8 cellular contexts compared by ENCODE assay signal in the genomic region with DNA sequence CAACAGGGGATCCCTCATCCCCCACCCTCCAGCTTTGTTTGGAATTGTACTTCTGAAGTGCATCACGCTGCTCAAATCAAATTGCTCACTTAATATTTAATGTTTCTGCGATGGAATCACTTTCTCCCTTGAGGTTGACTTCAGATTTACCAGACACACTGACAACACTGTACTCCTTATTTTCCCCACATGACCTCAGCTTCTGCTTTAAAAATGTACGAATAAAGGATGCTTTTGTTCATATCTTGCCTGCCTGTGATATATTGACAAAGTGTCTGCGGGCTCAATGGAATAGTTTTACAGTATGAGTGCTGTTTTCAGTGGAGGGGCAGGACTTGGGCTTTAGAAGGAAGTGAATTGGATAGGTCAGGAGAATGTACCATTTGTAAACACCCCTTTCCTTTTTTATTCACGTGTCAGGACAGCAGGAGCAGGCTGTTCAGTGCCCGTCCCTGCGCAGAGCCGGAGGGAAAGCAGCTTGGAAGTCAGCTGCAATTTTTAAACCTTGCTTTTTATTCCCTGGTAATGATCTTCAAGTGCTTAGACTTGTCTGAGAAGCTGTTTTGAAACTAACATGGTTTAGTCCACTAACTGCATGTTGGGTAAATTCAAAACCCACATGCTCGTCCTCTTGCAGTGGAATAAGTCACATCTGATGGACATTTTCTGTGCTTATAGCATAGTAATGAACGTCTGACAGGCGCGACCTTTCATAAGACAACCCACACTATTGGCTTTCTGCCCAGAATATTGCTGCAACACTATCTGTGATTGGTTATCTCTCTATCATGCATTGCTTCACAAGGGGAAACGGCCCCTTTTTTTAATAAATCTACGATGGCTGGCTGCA. TPM values are rescaled to one million over a fixed set of nuclear protein-coding genes. Genes with fewer than 3 reads are reported as not detected.
DNase-seq lines count a peak whose midpoint lies in the region; ATAC-seq and TF ChIP-seq lines count a peak whose summit lies in the region.

No MANE protein-coding gene starts in this region.

- H3K27me3 Mint-ChIP-seq in naive thymus-derived CD4-positive, alpha-beta T cell, result no peaks in the 10 kb centered on the region

- POLR2A ChIA-PET in naive thymus-derived CD4-positive, alpha-beta T cell (lab: Charles Lee), result interaction anchor here (0.8 to 3.8 kb wide), 6 partner anchors 14 to 111 kb away, joined by 3 to 17 read pairs (median 4); no protein-coding TSS in a partner anchor

- H3K9me3 ChIP-seq in BE2C (no peaks in the 10 kb centered on the region), esophagus muscularis mucosa (no peaks in the 10 kb centered on the region), upper lobe of left lung (no peaks in the 10 kb centered on the region)
- no peaks in the 10 kb centered on the region for H3K9me3 ChIP-seq in naive thymus-derived CD4-positive, alpha-beta T cell (ENCODE audit: control insufficient read depth in 2 of 3, low read length in 3 of 3)

- H3K36me3 ChIP-seq in BE2C (peaks cover 4% of the 10 kb centered on the region; the same call in 1 of the 2 replicates), esophagus muscularis mucosa (peaks cover 0 to 5% (median 0%) of the 10 kb centered on the region in 4 donors), upper lobe of left lung (peaks cover 0 to 16% (median 0%) of the 10 kb centered on the region in 4 donors)
- H3K36me3 ChIP-seq in naive thymus-derived CD4-positive, alpha-beta T cell (ENCODE audit: control insufficient read depth in 2 of 3, insufficient read depth in 3 of 3, low read length in 3 of 3), result peaks cover 3 to 16% (median 10%) of the 10 kb centered on the region in 3 experiments

- no peak for TF ChIP-seq CTCF in BE2C (IDR thresholded peaks at IDR 0.05; ENCODE audit: low read depth, low read length)
- no peak for TF ChIP-seq CTCF in esophagus muscularis mucosa (IDR thresholded peaks at IDR 0.05)
- TF ChIP-seq CTCF in upper lobe of left lung (IDR thresholded peaks at IDR 0.05), result no peak

- intact Hi-C loops in esophagus muscularis mucosa (cut with DNase I), result no loop called here
- intact Hi-C loops in naive thymus-derived CD4-positive, alpha-beta T cell (cut with micrococcal nuclease), result loop anchor here (1.0 to 5.0 kb wide), 6 partner anchors 7 to 226 kb away; partner anchors contain the start of gene MBNL1 (in 1 of the 2)

- H3K4me3 ChIP-seq in BE2C (ENCODE audit: low read depth, low read length) (peak overlapping the region; percentile 59), esophagus muscularis mucosa (peak overlapping the region; percentile 43 to 60 (median 52)), upper lobe of left lung (peak overlapping the region in 3 of 4 donors; percentile 18 to 44 (median 30))
- H3K4me3 ChIP-seq in naive thymus-derived CD4-positive, alpha-beta T cell (ENCODE audit: low read length), result peak overlapping the region; percentile 45

- peaks cover 55 to 95% (median 82%) of the 10 kb centered on the region in 7 donors for H3K4me1 Mint-ChIP-seq in naive thymus-derived CD4-positive, alpha-beta T cell

- ATAC-seq in GM18909 (IDR thresholded peaks at IDR 0.05; ENCODE audit: poor library complexity, unreplicated experiment) (peak; percentile 72), HG03342 (IDR thresholded peaks at IDR 0.05; ENCODE audit: unreplicated experiment) (peak; percentile 50), upper lobe of left lung (ENCODE audit: low FRiP score in 2 of 2) (peak; percentile 81 to 82)
- ATAC-seq in naive thymus-derived CD4-positive, alpha-beta T cell, result peak; percentile 83

- peaks cover 13% of the 10 kb centered on the region for H3K4me1 ChIP-seq in BE2C
- H3K4me1 ChIP-seq in esophagus muscularis mucosa, result peaks cover 50 to 94% (median 83%) of the 10 kb centered on the region in 4 donors
- peaks cover 80% of the 10 kb centered on the region in 2 donors for H3K4me1 ChIP-seq in naive thymus-derived CD4-positive, alpha-beta T cell (ENCODE audit: control insufficient read depth in 2 of 2, insufficient read depth in 2 of 2, low read length in 2 of 2)
- peaks cover 66 to 88% (median 77%) of the 10 kb centered on the region in 4 donors for H3K4me1 ChIP-seq in upper lobe of left lung

- CTCF ChIA-PET in naive thymus-derived CD4-positive, alpha-beta T cell (lab: Charles Lee), result no interaction called here

- DNase-seq in BE2C (peak; percentile 68), NCI-H526 (lab: John Stamatoyannopoulos, UW) (peak; percentile 91), esophagus muscularis mucosa (ENCODE audit: extremely low spot score) (no peak), upper lobe of left lung (peak in 1 of 2 donors; percentile 70)
- peak; percentile 45 for DNase-seq in activated CD8-positive, alpha-beta memory T cell treated with anti-CD3 and anti-CD28 coated beads, Interleukin-2, amount 50 U/mL, for 1 hour (ENCODE audit: extremely low read depth)
- peak in 8 of 9 donors; percentile 43 to 77 (median 72) for DNase-seq in naive thymus-derived CD4-positive, alpha-beta T cell

- H3K36me3 Mint-ChIP-seq in naive thymus-derived CD4-positive, alpha-beta T cell, result peaks cover 0 to 31% (median 20%) of the 10 kb centered on the region in 5 donors

- no peak for TF ChIP-seq POLR2A in esophagus muscularis mucosa (IDR thresholded peaks at IDR 0.05; ENCODE audit: low read depth)
- TF ChIP-seq POLR2A in upper lobe of left lung (IDR thresholded peaks at IDR 0.05), result peak in 1 of 4 donors; percentile 32

- H3K27ac ChIP-seq in esophagus muscularis mucosa (replicated peaks in 1 of 4), result peak overlapping the region; percentile 77 to 84 (median 84)
- peak overlapping the region; percentile 64 for H3K27ac ChIP-seq in naive thymus-derived CD4-positive, alpha-beta T cell (ENCODE audit: low read depth, low read length)
- H3K27ac ChIP-seq in upper lobe of left lung, result peak overlapping the region; percentile 71 to 89 (median 76)

- H3K27me3 ChIP-seq in BE2C, result no peaks in the 10 kb centered on the region
- no peaks in the 10 kb centered on the region for H3K27me3 ChIP-seq in esophagus muscularis mucosa
- no peaks in the 10 kb centered on the region for H3K27me3 ChIP-seq in naive thymus-derived CD4-positive, alpha-beta T cell (ENCODE audit: control insufficient read depth in 2 of 2, insufficient read depth in 2 of 2, low read length in 2 of 2)
- no peaks in the 10 kb centered on the region for H3K27me3 ChIP-seq in upper lobe of left lung

- peak overlapping the region; percentile 70 to 85 (median 76) for H3K4me3 Mint-ChIP-seq in naive thymus-derived CD4-positive, alpha-beta T cell

- 2% methylated on average over 14 of the region's 14 CpGs for WGBS in esophagus muscularis mucosa
- 4 to 6% methylated on average over 14 of the region's 14 CpGs for WGBS in upper lobe of left lung, 2 donors

- peak overlapping the region; percentile 78 to 98 (median 89) for H3K27ac Mint-ChIP-seq in naive thymus-derived CD4-positive, alpha-beta T cell

- no peaks in the 10 kb centered on the region for H3K9me3 Mint-ChIP-seq in naive thymus-derived CD4-positive, alpha-beta T cell

- TF ChIP-seq EP300 in esophagus muscularis mucosa (IDR thresholded peaks at IDR 0.05) (no peak), upper lobe of left lung (IDR thresholded peaks at IDR 0.05) (no peak)

RNA-seq across cellular contexts. Expression of gene MBNL1, which starts 29.9 kb away (rescaled TPM):
- 41.6 TPM for polyA plus RNA-seq in BE2C (2012; ENCODE audit: insufficient read depth, insufficient read length, low read depth)
- total RNA-seq in esophagus muscularis mucosa (100 to 1,000 TPM; 635 to 868 (median 720) TPM), upper lobe of left lung (100 to 1,000 TPM; 231 to 506 (median 357) TPM)
- 100 to 1,000 TPM; 459 to 675 (median 508) TPM for total RNA-seq in naive thymus-derived CD4-positive, alpha-beta T cell
- polyA plus RNA-seq in naive thymus-derived CD4-positive, alpha-beta T cell, result 100 to 1,000 TPM; 371 to 389 TPM
